23 cellular contexts compared by ENCODE assay signal in the genomic region with DNA sequence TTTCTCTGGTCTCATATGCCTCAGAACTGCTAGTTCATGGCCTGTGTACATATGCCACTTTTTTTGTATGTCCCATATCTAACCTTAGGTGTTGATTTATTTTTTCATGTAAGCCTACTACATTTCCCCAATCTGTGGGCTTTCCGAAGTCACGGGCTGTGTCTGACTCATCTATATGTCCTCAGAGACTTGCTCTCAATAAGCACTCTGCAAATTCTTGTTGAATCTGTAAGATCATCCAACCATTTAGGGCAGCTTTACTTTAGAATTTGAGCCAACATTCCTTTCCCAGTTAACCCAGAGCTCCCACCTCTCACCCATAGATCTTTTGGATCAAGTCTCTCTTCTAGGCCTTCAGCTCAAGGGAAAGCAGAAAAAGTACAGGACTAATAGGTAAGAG.
A peak's percentile ranks its signal among the peaks of the same experiment; 100 is the strongest.
DNase-seq lines count a peak whose midpoint lies in the region; ATAC-seq and TF ChIP-seq lines count a peak whose summit lies in the region.
"Had no signal": no experiment of that assay in that cellular context is flagged by ENCODE, and none has a peak within 500 bp of the region (broad histone marks: within the 10 kb centered on the region; RNA-seq: fewer than 3 reads in every experiment).

No MANE protein-coding gene starts in this region.

- H3K4me1 Mint-ChIP-seq in endodermal cell: peaks cover 22% of the 10 kb centered on the region
- H3K4me1 Mint-ChIP-seq: activated naive CD4-positive, alpha-beta T cell treated with anti-CD3 and anti-CD28 coated beads, Interleukin-2, amount 50 U/mL, for 24 hours had no signal

- H3K36me3 ChIP-seq in endodermal cell (ENCODE audit: control insufficient read depth, insufficient read depth, low read length): no peaks in the 10 kb centered on the region
- H3K36me3 ChIP-seq: cardiac muscle cell, HAP-1 had no signal

- H3K27ac Mint-ChIP-seq in endodermal cell: no peak overlapping the region
- H3K27ac Mint-ChIP-seq: activated naive CD4-positive, alpha-beta T cell treated with anti-CD3 and anti-CD28 coated beads, Interleukin-2, amount 50 U/mL, for 24 hours; naive thymus-derived CD8-positive, alpha-beta T cell had no signal

- H3K27me3 Mint-ChIP-seq in endodermal cell (ENCODE audit: insufficient read depth): peaks cover 2% of the 10 kb centered on the region

- H3K4me3 Mint-ChIP-seq in endodermal cell: no peak overlapping the region
- H3K4me3 Mint-ChIP-seq: activated naive CD4-positive, alpha-beta T cell treated with anti-CD3 and anti-CD28 coated beads, Interleukin-2, amount 50 U/mL, for 24 hours; naive thymus-derived CD8-positive, alpha-beta T cell had no signal

- H3K36me3 Mint-ChIP-seq in endodermal cell (ENCODE audit: low read depth): no peaks in the 10 kb centered on the region
- H3K36me3 Mint-ChIP-seq: activated naive CD4-positive, alpha-beta T cell treated with anti-CD3 and anti-CD28 coated beads, Interleukin-2, amount 50 U/mL, for 24 hours; naive thymus-derived CD8-positive, alpha-beta T cell had no signal

- H3K9me3 ChIP-seq in endodermal cell (ENCODE audit: control insufficient read depth, low read length): peaks cover 17% of the 10 kb centered on the region
- H3K9me3 ChIP-seq: HAP-1 had no signal

- H3K27me3 ChIP-seq in endodermal cell (ENCODE audit: control insufficient read depth, insufficient read depth, low read length, poor library complexity, severe bottlenecking): no peaks in the 10 kb centered on the region
- H3K27me3 ChIP-seq: cardiac muscle cell, dorsolateral prefrontal cortex had no signal

- in situ Hi-C loops in astrocyte of the spinal cord (cut with HindIII; ENCODE audit: low sequenced_read_pairs): no loop called here

- no peak overlapping the region for H3K4me3 ChIP-seq in astrocyte of the spinal cord (ENCODE audit: low read depth, low read length)
- no peak overlapping the region for H3K4me3 ChIP-seq in endodermal cell (ENCODE audit: low read length)
- H3K4me3 ChIP-seq: cardiac muscle cell, dorsolateral prefrontal cortex, HAP-1 had no signal

- no peak overlapping the region for H3K27ac ChIP-seq in endodermal cell (ENCODE audit: low read depth, low read length)
- H3K27ac ChIP-seq: cardiac muscle cell, dorsolateral prefrontal cortex, epithelial cell of prostate, RWPE1 had no signal

- no peak overlapping the region for H3K9ac ChIP-seq in endodermal cell (ENCODE audit: extremely low read depth, low read length, poor library complexity, severe bottlenecking)

- peaks cover 11% of the 10 kb centered on the region for H3K4me1 ChIP-seq in endodermal cell (ENCODE audit: control insufficient read depth, insufficient read depth, low read length)

- peaks cover 6% of the 10 kb centered on the region for H3K9me3 Mint-ChIP-seq in endodermal cell
- H3K9me3 Mint-ChIP-seq: activated naive CD4-positive, alpha-beta T cell treated with anti-CD3 and anti-CD28 coated beads, Interleukin-2, amount 50 U/mL, for 24 hours had no signal

- no peak for ATAC-seq in GM19324 (IDR thresholded peaks at IDR 0.05; ENCODE audit: low FRiP score, unreplicated experiment)
- ATAC-seq: left colon; naive thymus-derived CD8-positive, alpha-beta T cell; stimulated activated naive CD8-positive, alpha-beta T cell treated with anti-CD3 and anti-CD28 coated beads, Interleukin-15, Interleukin-2, amounts not matched to agents 100 U/mL and 50 U/mL, for 24 hours had no signal

- DNase-seq in HS-5 (ENCODE audit: low read depth) (peak; percentile 24), astrocyte of the spinal cord (ENCODE audit: low read depth, low spot score) (peak; percentile 30), glomerular visceral epithelial cell (ENCODE audit: extremely low spot score) (peak; percentile 68), endodermal cell (no peak), DMS 273 treated with DMSO at 0.1 percent for 48 hours (lab: John Stamatoyannopoulos, UW) (no peak), hypothalamus (lab: John Stamatoyannopoulos, UW) (no peak)
- DNase-seq: activated CD4-positive, CD25-positive, alpha-beta regulatory T cell treated with anti-CD3 and anti-CD28 coated beads, Interleukin-2, amount 50 U/mL, for 72 hours; activated T-cell treated with anti-CD3 and anti-CD28 coated beads, Interleukin-2, amount 50 U/mL, for 48 hours; dorsolateral prefrontal cortex; left colon; mesendoderm; naive thymus-derived CD8-positive, alpha-beta T cell; NCI-H1436 treated with DMSO at 0.1 percent for 48 hours; NCI-H526; stimulated activated CD4-positive, alpha-beta T cell treated with anti-CD3 and anti-CD28 coated beads, Interleukin-2, amount 100 ng/mL, for 24 hours; stimulated activated naive CD8-positive, alpha-beta T cell treated with anti-CD3 and anti-CD28 coated beads, Interleukin-15, Interleukin-2, amounts not matched to agents 100 U/mL and 50 U/mL, for 24 hours; T-helper 9 cell had no signal

- WGBS in endodermal cell (ENCODE audit: insufficient coverage in 1 of 2, insufficient read length in 1 of 2), 2 experiments: 89 to 97% methylated on average over 2 of the region's 2 CpGs

- TF ChIP-seq CTCF in astrocyte of the spinal cord (IDR thresholded peaks at IDR 0.05; ENCODE audit: low read depth, low read length) (no peak), endodermal cell (conservative IDR thresholded peaks at IDR 0.05) (no peak)

Comparison
In these comparisons a context has a peak if more than half of its experiments do, and no peak if none do; other contexts are left out.
1. DNase-seq: peak in HS-5 (single experiment), astrocyte of the spinal cord (single experiment) and glomerular visceral epithelial cell (single experiment); none in endodermal cell (single experiment), DMS 273 treated with DMSO at 0.1 percent for 48 hours (single experiment) and hypothalamus (0 of 51).